In the genomic region with DNA sequence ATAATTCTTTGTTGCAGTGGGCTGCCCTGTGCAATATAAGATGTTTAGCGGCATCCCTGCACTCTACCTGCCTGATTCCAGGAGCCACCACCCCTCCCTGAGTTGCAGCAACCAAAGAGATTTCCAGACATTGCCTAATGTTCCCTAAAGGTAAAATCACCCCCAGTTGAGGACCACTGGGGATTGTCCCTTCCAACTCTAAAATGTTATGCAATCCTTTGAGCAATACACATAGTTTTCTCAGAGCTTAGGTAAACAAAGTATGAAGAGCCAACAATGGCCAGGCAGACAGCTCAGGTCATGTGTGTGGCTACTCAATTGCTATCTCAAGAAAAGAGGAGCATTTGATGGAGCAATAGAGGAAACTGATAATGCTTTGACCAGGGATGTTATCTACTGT, we compare ENCODE assay signal across 17 cellular contexts.
DNase-seq lines count a peak whose midpoint lies in the region; ATAC-seq and TF ChIP-seq lines count a peak whose summit lies in the region.
"Had no signal": no experiment of that assay in that cellular context is flagged by ENCODE, and none has a peak within 500 bp of the region (broad histone marks: within the 10 kb centered on the region; RNA-seq: fewer than 3 reads in every experiment).

No MANE protein-coding gene starts in this region.

- no peak overlapping the region for H2BK12ac ChIP-seq in trophoblast cell (ENCODE audit: low read length)

- H2BK120ac ChIP-seq in trophoblast cell (ENCODE audit: insufficient read depth, low read length, poor library complexity), result no peak overlapping the region

- H3K36me3 ChIP-seq in mammary epithelial cell (ENCODE audit: insufficient read depth, low read length) (no peaks in the 10 kb centered on the region), trophoblast cell (ENCODE audit: control insufficient read depth in 1 of 2, insufficient read depth in 2 of 2, low read length in 2 of 2) (no peaks in the 10 kb centered on the region)
- H3K36me3 ChIP-seq: BLaER1 had no signal

- TF ChIP-seq CTCF in MCF 10A (IDR thresholded peaks at IDR 0.05; ENCODE audit: unreplicated experiment) (no peak), mammary epithelial cell (conservative IDR thresholded peaks at IDR 0.05 in 1 of 2, IDR thresholded peaks at IDR 0.05 in 1 of 2; ENCODE audit: extremely low read depth in 1 of 2, insufficient read depth in 1 of 2, low read depth in 1 of 2, low read length in 2 of 2) (no peak)

- H3K9me3 ChIP-seq in mammary epithelial cell (replicated peaks; ENCODE audit: insufficient read depth, low read length) (no peaks in the 10 kb centered on the region), trophoblast cell (ENCODE audit: insufficient read depth, low read depth, low read length) (no peaks in the 10 kb centered on the region)
- H3K9me3 ChIP-seq: BLaER1 had no signal

- H3K79me2 ChIP-seq in mammary epithelial cell (ENCODE audit: insufficient read depth, low read length), result peaks cover 4% of the 10 kb centered on the region
- H3K79me2 ChIP-seq in trophoblast cell (ENCODE audit: control insufficient read depth, insufficient read depth, low read length, poor library complexity), result no peaks in the 10 kb centered on the region

- intact Hi-C loops in MCF 10A (cut with micrococcal nuclease) (no loop called here), mammary epithelial cell (cut with micrococcal nuclease) (no loop called here)

- H3K18ac ChIP-seq in trophoblast cell (ENCODE audit: low read length), result peak overlapping the region; percentile 50

- H3K9ac ChIP-seq in mammary epithelial cell (ENCODE audit: insufficient read depth, low read length) (no peak overlapping the region), trophoblast cell (ENCODE audit: low read length) (no peak overlapping the region)
- H3K9ac ChIP-seq: BLaER1, GM23248 had no signal

- H3K4ac ChIP-seq in trophoblast cell (ENCODE audit: low read depth, low read length), result no peak overlapping the region

- no peak overlapping the region for H3K27ac Mint-ChIP-seq in MCF 10A (ENCODE audit: low read depth, unreplicated experiment)
- H3K27ac Mint-ChIP-seq: CD4-positive, CD25-positive, alpha-beta regulatory T cell had no signal

- peaks cover 26% of the 10 kb centered on the region for H3K4me1 Mint-ChIP-seq in MCF 10A (ENCODE audit: insufficient read depth, unreplicated experiment)

- H3K36me3 Mint-ChIP-seq in MCF 10A (ENCODE audit: insufficient read depth, unreplicated experiment), result no peaks in the 10 kb centered on the region
- H3K36me3 Mint-ChIP-seq: CD4-positive, CD25-positive, alpha-beta regulatory T cell had no signal

- peak overlapping the region; percentile 64 for H2BK5ac ChIP-seq in trophoblast cell (ENCODE audit: low read depth, low read length, poor library complexity)

- no peaks in the 10 kb centered on the region for H3K27me3 Mint-ChIP-seq in MCF 10A (ENCODE audit: insufficient read depth, unreplicated experiment)
- H3K27me3 Mint-ChIP-seq: CD4-positive, CD25-positive, alpha-beta regulatory T cell had no signal

- CTCF ChIA-PET in MCF 10A (lab: Yijun Ruan, JAX), result interaction anchor here (1.3 to 8.3 kb wide), 2 partner anchors 187 to 615 kb away, joined by 4 to 139 read pairs; no protein-coding TSS in a partner anchor
- CTCF ChIA-PET in mammary epithelial cell (lab: Charles Lee; ENCODE audit: low non-redundant PET), result no interaction called here

- no peak overlapping the region for H3K4me3 ChIP-seq in mammary epithelial cell (replicated peaks in 1 of 3; ENCODE audit: insufficient read depth in 1 of 3, low read depth in 2 of 3, low read length in 3 of 3)
- no peak overlapping the region for H3K4me3 ChIP-seq in trophoblast cell (ENCODE audit: low read depth, low read length)
- H3K4me3 ChIP-seq: BLaER1, GM12878, GM23248 had no signal

- WGBS in mammary epithelial cell (ENCODE audit: low coverage, missing lambda C conversion rate), result 100% methylated on average over 1 of the region's 1 CpG
- no CpG with 5 or more reads among the region's 1 CpG for WGBS in trophoblast cell (ENCODE audit: extremely low coverage, insufficient coverage, insufficient read length)

- peak overlapping the region; percentile 12 for H4K91ac ChIP-seq in trophoblast cell (ENCODE audit: low read depth, low read length)

- H4K20me1 ChIP-seq in mammary epithelial cell (ENCODE audit: insufficient read depth, low read length), result no peaks in the 10 kb centered on the region
- H4K20me1 ChIP-seq: BLaER1 had no signal

- dilution Hi-C loops in mammary epithelial cell (cut with HindIII; ENCODE audit: low sequenced_read_pairs), result no loop called here

- no peak overlapping the region for H4K8ac ChIP-seq in trophoblast cell (ENCODE audit: low read depth, low read length)

- peaks cover 7% of the 10 kb centered on the region for H3K4me1 ChIP-seq in mammary epithelial cell (ENCODE audit: insufficient read depth, low read length)
- H3K4me1 ChIP-seq in trophoblast cell (ENCODE audit: control insufficient read depth in 1 of 2, insufficient read depth in 2 of 2, low read length in 2 of 2), result peaks cover 0 to 4% of the 10 kb centered on the region in 2 experiments

- no peak for ATAC-seq in GM19455 (IDR thresholded peaks at IDR 0.05; ENCODE audit: unreplicated experiment)
- ATAC-seq: GM12878, HCT116 had no signal

- no peak overlapping the region for H3K4me2 ChIP-seq in mammary epithelial cell (ENCODE audit: insufficient read depth, low read depth, low read length)
- H3K4me2 ChIP-seq in trophoblast cell (ENCODE audit: low read length), result no peak overlapping the region
- H3K4me2 ChIP-seq: BLaER1 had no signal

- in situ Hi-C loops in mammary epithelial cell (cut with MboI; ENCODE audit: low sequenced_read_pairs in 2 of 2), result loop anchor here in 1 of 2 donors (25.0 kb wide), 1 partner anchor 410 kb away; no protein-coding TSS in a partner anchor

- POLR2A ChIA-PET in MCF 10A (lab: Yijun Ruan, JAX), result no interaction called here

- H3K23ac ChIP-seq in trophoblast cell (ENCODE audit: low read length), result no peak overlapping the region

- H3K27me3 ChIP-seq in mammary epithelial cell (ENCODE audit: insufficient read depth, low read length) (no peaks in the 10 kb centered on the region), trophoblast cell (ENCODE audit: insufficient read depth, low read length) (no peaks in the 10 kb centered on the region)
- H3K27me3 ChIP-seq: BLaER1 had no signal

- BruUV-seq in MCF 10A (replicated peaks; lab: Mats Ljungman, UMichigan), result no TSS peak
- no TSS peak for BruUV-seq in mammary epithelial cell (replicated peaks; lab: Mats Ljungman, UMichigan)

- no peak overlapping the region for H2AFZ ChIP-seq in mammary epithelial cell (ENCODE audit: low read depth, low read length)
- H2AFZ ChIP-seq in trophoblast cell (ENCODE audit: insufficient read depth, low read length, poor library complexity), result no peak overlapping the region
- H2AFZ ChIP-seq: GM23248 had no signal

- no peak overlapping the region for H3K27ac ChIP-seq in mammary epithelial cell (ENCODE audit: insufficient read depth, low read depth, low read length)
- peak overlapping the region; percentile 10 for H3K27ac ChIP-seq in trophoblast cell (ENCODE audit: low read depth, low read length)
- H3K27ac ChIP-seq: 22Rv1, BLaER1, GM23248, HL-60 had no signal

- no peaks in the 10 kb centered on the region for H3K9me3 Mint-ChIP-seq in MCF 10A (ENCODE audit: unreplicated experiment)
- H3K9me3 Mint-ChIP-seq: CD4-positive, CD25-positive, alpha-beta regulatory T cell had no signal

- H3K4me3 Mint-ChIP-seq in MCF 10A (ENCODE audit: unreplicated experiment), result no peak overlapping the region
- H3K4me3 Mint-ChIP-seq: CD4-positive, CD25-positive, alpha-beta regulatory T cell had no signal

- DNase-seq in MCF 10A (ENCODE audit: unreplicated experiment), result peak; percentile 13
- no peak for DNase-seq in mammary epithelial cell
- peak; percentile 37 for DNase-seq in fibroblast of peridontal ligament (ENCODE audit: extremely low read depth)
- peak in 1 of 2 donors; percentile 31 for DNase-seq in trophoblast cell
- no peak for DNase-seq in NCI-H2029 treated with DMSO at 0.1 percent for 48 hours (lab: John Stamatoyannopoulos, UW)
- DNase-seq in NCI-H748 treated with DMSO at 0.1 percent for 48 hours (lab: John Stamatoyannopoulos, UW), result no peak
- no peak for DNase-seq in cerebellar nuclear complex (lab: John Stamatoyannopoulos, UW)
- DNase-seq: AML-193; CD4-positive, CD25-positive, alpha-beta regulatory T cell; DMS53; GM23248 had no signal

- H3K79me1 ChIP-seq in trophoblast cell (ENCODE audit: low read length), result peaks cover 5% of the 10 kb centered on the region

- H4K12ac ChIP-seq in trophoblast cell (ENCODE audit: low read depth, low read length), result no peak overlapping the region

- H2AK5ac ChIP-seq in trophoblast cell (ENCODE audit: low read length), result no peak overlapping the region

- no peak overlapping the region for H3K14ac ChIP-seq in trophoblast cell (ENCODE audit: low read length)

Comparison
In these comparisons a context has a peak if more than half of its experiments do, and no peak if none do; other contexts are left out.
1. DNase-seq: peak in MCF 10A (single experiment) and fibroblast of peridontal ligament (single experiment); none in mammary epithelial cell (single experiment), NCI-H2029 treated with DMSO at 0.1 percent for 48 hours (single experiment), NCI-H748 treated with DMSO at 0.1 percent for 48 hours (single experiment) and cerebellar nuclear complex (0 of 2).